ENCODE assay signal across 25 cellular contexts in genomic region chr7:24034251-24034650, GRCh38.
"Had no signal": no experiment of that assay in that cellular context is flagged by ENCODE, and none has a peak within 500 bp of the region (broad histone marks: within the 10 kb centered on the region; RNA-seq: fewer than 3 reads in every experiment).

No MANE protein-coding gene starts in this region.

- DNase-seq: cortex of kidney; effector CD8-positive, alpha-beta T cell; effector memory CD8-positive, alpha-beta T cell; endodermal cell; erythroblast; esophagus squamous epithelium; foreskin fibroblast; foreskin melanocyte; gastrocnemius medialis; glutamatergic neuron; head of caudate nucleus; heart right ventricle; hippocampal formation; left cardiac atrium; left lung; left ventricle myocardium superior; lower lobe of right lung; mesenchymal stem cell; mucosa of descending colon; naive B cell; naive thymus-derived CD8-positive, alpha-beta T cell had no signal

- H3K4me3 ChIP-seq: esophagus squamous epithelium, gastrocnemius medialis, heart right ventricle, left lung, lower lobe of right lung, mucosa of descending colon had no signal

- H3K4me1 ChIP-seq: esophagus squamous epithelium, gastrocnemius medialis, heart right ventricle, left lung, lower lobe of right lung had no signal

- H3K9me3 ChIP-seq: esophagus squamous epithelium, gastrocnemius medialis, heart right ventricle, left lung, lower lobe of right lung, mucosa of descending colon had no signal

- H3K27ac ChIP-seq: epithelial cell of prostate, esophagus squamous epithelium, gastrocnemius medialis, heart right ventricle, left lung, lower lobe of right lung had no signal

- FAIRE-seq: endometrium, islet of Langerhans, keratinocyte had no signal

- H3K36me3 ChIP-seq: esophagus squamous epithelium, gastrocnemius medialis, heart right ventricle, left lung, lower lobe of right lung had no signal
